In genomic region chr12:106389181-106389580, GRCh38 we compare ENCODE assay signal across 22 cellular contexts.
"Had no signal": no experiment of that assay in that cellular context is flagged by ENCODE, and none has a peak within 500 bp of the region (broad histone marks: within the 10 kb centered on the region; RNA-seq: fewer than 3 reads in every experiment).

No MANE protein-coding gene starts in this region.

- H3K27ac ChIP-seq: SJSA1, SK-N-MC had no signal

- DNase-seq: IMR-90, Karpas-422, KG1, MM.1S, NCI-H1092 treated with DMSO at 0.1 percent for 48 hours, NCI-H1436, NCI-H1930, NCI-H2081, NCI-H2107, NCI-H2171, NCI-H226, NCI-H510A, NCI-H524 treated with DMSO at 0.1 percent for 48 hours, NCI-H69, NCI-H774, Right ventricle myocardium superior, RPMI8226, SIG-M5 had no signal

- H3K27me3 ChIP-seq: SJSA1 had no signal

- FAIRE-seq: HepG2, RCC 7860 had no signal

- H3K4me1 ChIP-seq: SJSA1 had no signal

- H3K4me3 ChIP-seq: SJSA1, SK-N-MC had no signal

- ATAC-seq: HepG2 had no signal
